In the genomic region with DNA sequence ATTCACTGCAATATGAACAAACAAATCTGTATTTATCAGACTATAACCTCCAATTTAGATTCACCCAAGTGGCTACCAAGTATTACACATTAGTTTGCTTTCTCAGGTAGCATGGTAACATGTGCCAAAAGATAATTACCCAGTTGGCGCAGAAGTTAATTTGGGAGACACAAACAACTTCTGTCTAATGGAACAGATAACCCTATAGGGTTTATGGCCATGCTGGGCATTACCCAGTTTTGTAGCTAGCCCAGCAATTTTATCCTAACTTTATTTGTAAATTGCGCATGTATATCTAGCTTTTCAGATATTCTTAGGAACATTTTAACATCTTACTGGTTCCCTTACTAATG, we compare ENCODE assay signal across 8 cellular contexts. TPM values are rescaled to one million over a fixed set of nuclear protein-coding genes. Genes with fewer than 3 reads are reported as not detected.
DNase-seq lines count a peak whose midpoint lies in the region; ATAC-seq and TF ChIP-seq lines count a peak whose summit lies in the region.
"Had no signal": no experiment of that assay in that cellular context is flagged by ENCODE, and none has a peak within 500 bp of the region (broad histone marks: within the 10 kb centered on the region; RNA-seq: fewer than 3 reads in every experiment).

No MANE protein-coding gene starts in this region.

- CTCF ChIA-PET in IMR-90 (lab: Yijun Ruan, JAX): no interaction called here

- H3K4me2 ChIP-seq in IMR-90 (ENCODE audit: low read depth, low read length): peak overlapping the region; percentile 93

- no peak overlapping the region for H2AK5ac ChIP-seq in IMR-90 (ENCODE audit: low read depth, low read length)

- TF ChIP-seq POLR2A in IMR-90 (IDR thresholded peaks at IDR 0.05; ENCODE audit: low read depth, low read length) (no peak; the same call in 1 of the 2 replicates), suprapubic skin (IDR thresholded peaks at IDR 0.05) (no peak)

- DNase-seq in IMR-90: no peak
- DNase-seq in activated naive CD8-positive, alpha-beta T cell treated with anti-CD3 and anti-CD28 coated beads, Interleukin-2, amount 10 ng/mL, durations not matched to agents 7 days and 5 days: no peak
- DNase-seq in kidney tubule cell (ENCODE audit: low spot score): peak; percentile 20
- no peak for DNase-seq in suprapubic skin (ENCODE audit: low spot score in 2 of 2)
- DNase-seq: NCI-H2029 had no signal

- POLR2A ChIA-PET in IMR-90 (lab: Charles Lee; ENCODE audit: unreplicated experiment): no interaction called here
- POLR2A ChIA-PET in activated naive CD8-positive, alpha-beta T cell treated with anti-CD3 and anti-CD28 coated beads, Interleukin-2, amount 10 ng/mL, durations not matched to agents 7 days and 5 days (lab: Charles Lee): interaction anchor here (0.6 to 1.8 kb wide), 10 partner anchors 27 to 1104 kb away, joined by 3 to 26 read pairs (median 4); a partner anchor contains a TSS

- peak overlapping the region; percentile 33; the same call in 1 of the 2 replicates for H3K23ac ChIP-seq in IMR-90 (ENCODE audit: low read depth, low read length)

- no peak overlapping the region for H2BK15ac ChIP-seq in IMR-90 (ENCODE audit: low read depth, low read length)

- peaks cover 14% of the 10 kb centered on the region for H3K36me3 ChIP-seq in IMR-90 (ENCODE audit: control insufficient read depth, insufficient read depth, low read length)
- H3K36me3 ChIP-seq in suprapubic skin: peaks cover 35% of the 10 kb centered on the region

- H3K18ac ChIP-seq in IMR-90 (ENCODE audit: low read depth, low read length): peak overlapping the region; percentile 8; the same call in 1 of the 2 replicates

- dilution Hi-C loops in IMR-90 (cut with HindIII; ENCODE audit: low sequenced_read_pairs, unreplicated experiment): no loop called here

- no peak overlapping the region for H2BK20ac ChIP-seq in IMR-90 (ENCODE audit: low read depth, low read length)

- TF ChIP-seq EP300 in suprapubic skin (IDR thresholded peaks at IDR 0.05): no peak

- H3K9me3 ChIP-seq in IMR-90 (ENCODE audit: control insufficient read depth, insufficient read depth, low read length) (no peaks in the 10 kb centered on the region), suprapubic skin (no peaks in the 10 kb centered on the region)

- H2BK5ac ChIP-seq in IMR-90 (ENCODE audit: low read depth, low read length, poor library complexity, severe bottlenecking): peak overlapping the region; percentile 84

- TF ChIP-seq CTCF in IMR-90 (conservative IDR thresholded peaks at IDR 0.05; ENCODE audit: low read depth, low read length) (no peak), suprapubic skin (IDR thresholded peaks at IDR 0.05) (no peak)

- H3K14ac ChIP-seq in IMR-90 (replicated peaks; ENCODE audit: low read depth, low read length): peak overlapping the region; percentile 100

- no peak for TF ChIP-seq RAD21 in IMR-90 (IDR thresholded peaks at IDR 0.05; ENCODE audit: low read length)

- H3K27me3 ChIP-seq in IMR-90 (ENCODE audit: control insufficient read depth, insufficient read depth, low read length) (no peaks in the 10 kb centered on the region), suprapubic skin (no peaks in the 10 kb centered on the region)

- intact Hi-C loops in IMR-90 (cut with micrococcal nuclease): no loop called here

- H3K27me3 Mint-ChIP-seq in activated naive CD8-positive, alpha-beta T cell treated with anti-CD3 and anti-CD28 coated beads, Interleukin-2, amount 10 ng/mL, durations not matched to agents 7 days and 5 days: peaks cover 2% of the 10 kb centered on the region

- H4K20me1 ChIP-seq in IMR-90 (ENCODE audit: insufficient read depth, low read length): peaks cover 15% of the 10 kb centered on the region; the same call in 1 of the 2 replicates

- H3K27ac ChIP-seq in IMR-90 (ENCODE audit: insufficient read depth, low read length) (no peak overlapping the region; the same call in 1 of the 2 replicates), suprapubic skin (peak overlapping the region; percentile 89)

- no peaks in the 10 kb centered on the region for H3K9me3 Mint-ChIP-seq in activated naive CD8-positive, alpha-beta T cell treated with anti-CD3 and anti-CD28 coated beads, Interleukin-2, amount 10 ng/mL, durations not matched to agents 7 days and 5 days

- no peak overlapping the region for H2AFZ ChIP-seq in IMR-90 (replicated peaks; ENCODE audit: low read length, poor library complexity)

- no peak overlapping the region for H3K56ac ChIP-seq in IMR-90 (ENCODE audit: extremely low read depth, insufficient read depth, low read length)

- peaks cover 15% of the 10 kb centered on the region for H3K4me1 Mint-ChIP-seq in activated naive CD8-positive, alpha-beta T cell treated with anti-CD3 and anti-CD28 coated beads, Interleukin-2, amount 10 ng/mL, durations not matched to agents 7 days and 5 days

- peaks cover 28% of the 10 kb centered on the region for H3K36me3 Mint-ChIP-seq in activated naive CD8-positive, alpha-beta T cell treated with anti-CD3 and anti-CD28 coated beads, Interleukin-2, amount 10 ng/mL, durations not matched to agents 7 days and 5 days

- H2BK120ac ChIP-seq in IMR-90 (ENCODE audit: low read depth, low read length): no peak overlapping the region

- H3K4me3 Mint-ChIP-seq in activated naive CD8-positive, alpha-beta T cell treated with anti-CD3 and anti-CD28 coated beads, Interleukin-2, amount 10 ng/mL, durations not matched to agents 7 days and 5 days: peak overlapping the region; percentile 94

- H3K9me1 ChIP-seq in IMR-90 (ENCODE audit: insufficient read depth, low read length): peaks cover 4% of the 10 kb centered on the region; the same call in 1 of the 2 replicates

- H4K5ac ChIP-seq in IMR-90 (ENCODE audit: low read depth, low read length): peak overlapping the region; percentile 23; the same call in 1 of the 2 replicates

- H3K4me3 ChIP-seq in IMR-90 (ENCODE audit: insufficient read depth, low read depth, low read length) (peak overlapping the region; percentile 75), suprapubic skin (peak overlapping the region; percentile 76)

- in situ Hi-C loops in IMR-90 (cut with MboI; ENCODE audit: low sequenced_read_pairs): no loop called here

- no peak overlapping the region for H2AK9ac ChIP-seq in IMR-90 (replicated peaks; ENCODE audit: low read depth, low read length, poor library complexity)

- H4K91ac ChIP-seq in IMR-90 (ENCODE audit: insufficient read depth, low read depth, low read length): no peak overlapping the region

- BruUV-seq in IMR-90 (replicated peaks; lab: Mats Ljungman, UMichigan): no TSS peak

- peaks cover 3 to 31% of the 10 kb centered on the region in 2 experiments; a peak in 3 of 4 replicates for H3K79me1 ChIP-seq in IMR-90 (ENCODE audit: low read depth in 1 of 2, low read length in 2 of 2)

- WGBS in IMR-90 (ENCODE audit: extremely low coverage in 2 of 2, insufficient read length in 1 of 2), 2 experiments: no CpG with 5 or more reads among the region's 2 CpGs
- WGBS in suprapubic skin: 18% methylated on average over 2 of the region's 2 CpGs

- no peak overlapping the region; a peak in 2 of 4 replicates for H4K8ac ChIP-seq in IMR-90 (ENCODE audit: low read depth in 2 of 2, low read length in 2 of 2)

- peaks cover 3% of the 10 kb centered on the region; the same call in 1 of the 2 replicates for H3K4me1 ChIP-seq in IMR-90 (ENCODE audit: control insufficient read depth, insufficient read depth, low read length)
- H3K4me1 ChIP-seq in suprapubic skin: peaks cover 29% of the 10 kb centered on the region

- peak overlapping the region; percentile 95 for H3K9ac ChIP-seq in IMR-90 (ENCODE audit: low read depth, low read length)

- ATAC-seq in IMR-90 (ENCODE audit: low read depth) (no peak), HG03571 (IDR thresholded peaks at IDR 0.05; ENCODE audit: unreplicated experiment) (no peak), HG03196 (IDR thresholded peaks at IDR 0.05; ENCODE audit: unreplicated experiment) (no peak), GM21528 (IDR thresholded peaks at IDR 0.05; ENCODE audit: low FRiP score, unreplicated experiment) (no peak)
- ATAC-seq in activated naive CD8-positive, alpha-beta T cell treated with anti-CD3 and anti-CD28 coated beads, Interleukin-2, amount 10 ng/mL, durations not matched to agents 7 days and 5 days (ENCODE audit: low read depth): no peak

- H3K4ac ChIP-seq in IMR-90 (ENCODE audit: low read depth, low read length): peak overlapping the region; percentile 5; the same call in 1 of the 2 replicates

- H3K27ac Mint-ChIP-seq in activated naive CD8-positive, alpha-beta T cell treated with anti-CD3 and anti-CD28 coated beads, Interleukin-2, amount 10 ng/mL, durations not matched to agents 7 days and 5 days: peak overlapping the region; percentile 98

TF ChIP-seq in IMR-90, 13 proteins besides CTCF, POLR2A, EP300 and RAD21:
- no peak for TF ChIP-seq MAFK (IDR thresholded peaks at IDR 0.05; ENCODE audit: low read depth, low read length)
- TF ChIP-seq MXI1 (IDR thresholded peaks at IDR 0.05; ENCODE audit: borderline replicate concordance, low read depth, low read length): no peak
- TF ChIP-seq SMC3 (IDR thresholded peaks at IDR 0.05; ENCODE audit: low read depth, low read length): no peak
TF ChIP-seq in IMR-90: peak in this region for 0.

RNA-seq across cellular contexts. Expression of a gene that starts 0.8 kb away (rescaled TPM):
- total RNA-seq in IMR-90 (2012; rRNA removed): 37.1 and 77.8 TPM in 2 replicates
- 76.7 and 92.0 TPM in 2 replicates for polyA plus RNA-seq in IMR-90 (2012; rRNA removed)
- 16.6 and 35.7 TPM in 2 replicates for polyA plus RNA-seq in IMR-90 (2012; cell fraction: cytosol; rRNA removed)
- 2.7 and 27.1 TPM in 2 replicates for polyA plus RNA-seq in IMR-90 (2012; cell fraction: nucleus; rRNA removed; ENCODE audit: low replicate concordance)
- total RNA-seq in activated naive CD8-positive, alpha-beta T cell treated with anti-CD3 and anti-CD28 coated beads, Interleukin-2, amount 10 ng/mL, durations not matched to agents 7 days and 5 days: 10 to 100 TPM; 50.6 to 54.5 TPM
- 100 to 1,000 TPM in 2 of 4 donors, 10 to 100 TPM in 2; 23.1 to 169 (median 97.7) TPM for total RNA-seq in suprapubic skin

RNA-seq across cellular contexts. Expression of a gene that starts 39.2 kb away (rescaled TPM):
- total RNA-seq in IMR-90 (2012; rRNA removed): 7.7 and 15.0 TPM in 2 replicates
- 4.4 and 7.8 TPM in 2 replicates for polyA plus RNA-seq in IMR-90 (2012; rRNA removed)
- polyA plus RNA-seq in IMR-90 (2012; cell fraction: cytosol; rRNA removed): 4.6 and 6.0 TPM in 2 replicates
- 1.6 and 4.2 TPM in 2 replicates for polyA plus RNA-seq in IMR-90 (2012; cell fraction: nucleus; rRNA removed; ENCODE audit: low replicate concordance)
- 10 to 100 TPM; 11.4 to 11.5 TPM for total RNA-seq in activated naive CD8-positive, alpha-beta T cell treated with anti-CD3 and anti-CD28 coated beads, Interleukin-2, amount 10 ng/mL, durations not matched to agents 7 days and 5 days
- 1 to 10 TPM; 1.9 to 5.3 (median 3.5) TPM for total RNA-seq in suprapubic skin
